In genomic region chr1:26035203-26035958, GRCh38 we compare ENCODE assay signal across 8 cellular contexts. TPM values are rescaled to one million over a fixed set of nuclear protein-coding genes. Genes with fewer than 3 reads are reported as not detected.
A peak's percentile ranks its signal among the peaks of the same experiment; 100 is the strongest.
DNase-seq lines count a peak whose midpoint lies in the region; ATAC-seq and TF ChIP-seq lines count a peak whose summit lies in the region.

No MANE protein-coding gene starts in this region.

- peak; percentile 7 for TF ChIP-seq CTCF in AG09309 (IDR thresholded peaks at IDR 0.05; ENCODE audit: control insufficient read depth, insufficient read depth, low read depth, low read length, missing control alignments)

- ATAC-seq in GM19035 (IDR thresholded peaks at IDR 0.05; ENCODE audit: unreplicated experiment) (peak; percentile 92), HG03378 (IDR thresholded peaks at IDR 0.05; ENCODE audit: unreplicated experiment) (peak; percentile 71)

- no peak for DNase-seq in AG09309 (ENCODE audit: low read depth)
- peak; percentile 81 for DNase-seq in NCI-H460 (ENCODE audit: extremely low read depth, low read depth)
- DNase-seq in activated CD4-positive, alpha-beta T cell treated with anti-CD3 and anti-CD28 coated beads for 4 hours = peak; percentile 94 to 95
- peak; percentile 84 to 89 for DNase-seq in stimulated activated CD4-positive, alpha-beta T cell treated with anti-CD3 and anti-CD28 coated beads, Interleukin-1b, Interleukin-23, amount 100 ng/mL, for 1 hour (ENCODE audit: low read depth in 2 of 2)

- H3K27me3 ChIP-seq in layer of hippocampus (ENCODE audit: control insufficient read depth, insufficient read depth, low read length) = no peaks in the 10 kb centered on the region

- H3K4me3 ChIP-seq in AG09309 (ENCODE audit: control insufficient read depth, low read depth, low read length) = peak overlapping the region; percentile 91

- H3K27ac ChIP-seq in cingulate gyrus (ENCODE audit: low read depth, low read length) = peak overlapping the region; percentile 69
- H3K27ac ChIP-seq in layer of hippocampus (ENCODE audit: low read depth, low read length) = peak overlapping the region; percentile 78

RNA-seq across cellular contexts. Expression of gene SLC30A2, which starts 10.5 kb away (rescaled TPM):
- total RNA-seq in NCI-H460 (2014; rRNA removed; shearing (Covaris generic)) = not detected in 2 replicates
- not detected in 2 replicates for polyA plus RNA-seq in NCI-H460 (2014; cell fraction: nucleus; rRNA removed)

RNA-seq across cellular contexts. Expression of gene EXTL1, which starts 13.8 kb away (rescaled TPM):
- 0.05 TPM in 1 of 2 replicates, not detected in the other for total RNA-seq in NCI-H460 (2014; rRNA removed; shearing (Covaris generic))
- polyA plus RNA-seq in NCI-H460 (2014; cell fraction: nucleus; rRNA removed) = not detected in 2 replicates

RNA-seq across cellular contexts. Expression of gene TRIM63, which starts 32.0 kb away (rescaled TPM):
- total RNA-seq in NCI-H460 (2014; rRNA removed; shearing (Covaris generic)) = not detected in 2 replicates
- polyA plus RNA-seq in NCI-H460 (2014; cell fraction: nucleus; rRNA removed) = not detected in 2 replicates

RNA-seq across cellular contexts. Expression of gene PAFAH2, which starts 37.5 kb away (rescaled TPM):
- total RNA-seq in NCI-H460 (2014; rRNA removed; shearing (Covaris generic)) = 9.8 and 10.5 TPM in 2 replicates
- polyA plus RNA-seq in NCI-H460 (2014; cell fraction: nucleus; rRNA removed) = 4.0 and 8.1 TPM in 2 replicates
